In the genomic region with DNA sequence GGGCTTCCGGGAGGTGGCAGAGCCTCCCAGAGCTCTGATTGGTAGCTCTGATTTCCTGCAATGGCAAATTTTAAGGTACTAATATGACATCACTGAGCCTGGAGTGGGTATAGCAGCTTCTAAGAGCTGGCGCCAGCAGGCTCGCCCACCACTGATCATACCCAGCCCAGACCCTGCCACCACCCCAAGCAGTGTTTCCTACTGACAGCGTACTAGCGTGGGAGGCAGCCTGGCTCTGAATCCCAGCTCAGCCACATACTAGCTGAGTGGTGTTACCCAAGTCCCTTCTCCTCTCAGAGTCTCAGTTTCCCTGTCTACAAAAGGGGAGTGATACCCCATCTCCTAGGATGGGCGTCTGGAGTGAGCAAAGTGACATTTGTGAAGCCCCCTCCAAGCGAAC, we compare ENCODE assay signal across 1 cellular context.
TF ChIP-seq lines count a peak whose summit lies in the region.

No MANE protein-coding gene starts in this region.

TF ChIP-seq in IMR-90, 13 proteins besides CTCF, POLR2A, EP300 and RAD21 (continued from another document):
- TF ChIP-seq, protein P1, sequence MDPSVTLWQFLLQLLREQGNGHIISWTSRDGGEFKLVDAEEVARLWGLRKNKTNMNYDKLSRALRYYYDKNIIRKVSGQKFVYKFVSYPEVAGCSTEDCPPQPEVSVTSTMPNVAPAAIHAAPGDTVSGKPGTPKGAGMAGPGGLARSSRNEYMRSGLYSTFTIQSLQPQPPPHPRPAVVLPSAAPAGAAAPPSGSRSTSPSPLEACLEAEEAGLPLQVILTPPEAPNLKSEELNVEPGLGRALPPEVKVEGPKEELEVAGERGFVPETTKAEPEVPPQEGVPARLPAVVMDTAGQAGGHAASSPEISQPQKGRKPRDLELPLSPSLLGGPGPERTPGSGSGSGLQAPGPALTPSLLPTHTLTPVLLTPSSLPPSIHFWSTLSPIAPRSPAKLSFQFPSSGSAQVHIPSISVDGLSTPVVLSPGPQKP (IDR thresholded peaks at IDR 0.05; ENCODE audit: borderline replicate concordance, low read depth, low read length), result no peak
- TF ChIP-seq CEBPB (IDR thresholded peaks at IDR 0.05; ENCODE audit: low read depth, low read length) (no peak), CHD1 (IDR thresholded peaks at IDR 0.05; ENCODE audit: low read depth, low read length) (no peak), MAZ (IDR thresholded peaks at IDR 0.05; ENCODE audit: borderline replicate concordance, low read depth, low read length) (no peak), MXI1 (IDR thresholded peaks at IDR 0.05; ENCODE audit: borderline replicate concordance, low read depth, low read length) (no peak), RCOR1 (IDR thresholded peaks at IDR 0.05; ENCODE audit: insufficient replicate concordance, low read length) (no peak), BHLHE40 (IDR thresholded peaks at IDR 0.05; ENCODE audit: low read depth, low read length) (no peak), RFX5 (IDR thresholded peaks at IDR 0.05; ENCODE audit: low read depth, low read length) (no peak)
- TF ChIP-seq, protein P2, sequence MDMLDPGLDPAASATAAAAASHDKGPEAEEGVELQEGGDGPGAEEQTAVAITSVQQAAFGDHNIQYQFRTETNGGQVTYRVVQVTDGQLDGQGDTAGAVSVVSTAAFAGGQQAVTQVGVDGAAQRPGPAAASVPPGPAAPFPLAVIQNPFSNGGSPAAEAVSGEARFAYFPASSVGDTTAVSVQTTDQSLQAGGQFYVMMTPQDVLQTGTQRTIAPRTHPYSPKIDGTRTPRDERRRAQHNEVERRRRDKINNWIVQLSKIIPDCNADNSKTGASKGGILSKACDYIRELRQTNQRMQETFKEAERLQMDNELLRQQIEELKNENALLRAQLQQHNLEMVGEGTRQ (IDR thresholded peaks at IDR 0.05; ENCODE audit: low read depth, low read length), result no peak
